Comparison of ENCODE assay signal across 8 cellular contexts in genomic region chr7:44885394-44886317, GRCh38. TPM values are rescaled to one million over a fixed set of nuclear protein-coding genes. Genes with fewer than 3 reads are reported as not detected.
A peak's percentile ranks its signal among the peaks of the same experiment; 100 is the strongest.
DNase-seq lines count a peak whose midpoint lies in the region; ATAC-seq and TF ChIP-seq lines count a peak whose summit lies in the region.

PURB (minus strand) TSS chr7:44885530; CDS start chr7:44885348, 182 bp downstream.

- H3K4me1 Mint-ChIP-seq in activated naive CD4-positive, alpha-beta T cell treated with anti-CD3 and anti-CD28 coated beads for 36 hours (ENCODE audit: low read depth): peaks cover 46% of the 10 kb centered on the region

- H3K9me3 ChIP-seq in gastroesophageal sphincter (no peaks in the 10 kb centered on the region), neutrophil (no peaks in the 10 kb centered on the region)

- no peaks in the 10 kb centered on the region for H3K27me3 Mint-ChIP-seq in activated naive CD4-positive, alpha-beta T cell treated with anti-CD3 and anti-CD28 coated beads for 36 hours (ENCODE audit: low read depth)

- H3K27ac ChIP-seq in gastroesophageal sphincter (peak within 1 kb of the TSS; percentile 98 to 100 (median 99)), neutrophil (peak within 1 kb of the TSS; percentile 98)

- 4 to 16% methylated on average over 4 to 5 of the region's 72 CpGs for WGBS in gastroesophageal sphincter (ENCODE audit: low coverage in 1 of 2), 2 donors

- H3K27me3 ChIP-seq in GM06990 (replicated peaks; ENCODE audit: control insufficient read depth, insufficient read depth, low read length): no peaks in the 10 kb centered on the region
- no peaks in the 10 kb centered on the region for H3K27me3 ChIP-seq in gastroesophageal sphincter
- H3K27me3 ChIP-seq in neutrophil: no peaks in the 10 kb centered on the region

- ATAC-seq in HG02571 (IDR thresholded peaks at IDR 0.05; ENCODE audit: unreplicated experiment): peak; percentile 82
- ATAC-seq in gastroesophageal sphincter: peak; percentile 98

- intact Hi-C loops in activated naive CD4-positive, alpha-beta T cell treated with anti-CD3 and anti-CD28 coated beads for 36 hours (cut with micrococcal nuclease): loop anchor here (1.0 to 10.0 kb wide), 12 partner anchors 28 to 1971 kb away; partner anchors contain the start of genes C7orf25, H2AZ2, MYO1G and OGDH

- H3K36me3 ChIP-seq in GM06990 (ENCODE audit: control insufficient read depth, insufficient read depth, low read length): no peaks in the 10 kb centered on the region; the same call in 1 of the 2 replicates
- H3K36me3 ChIP-seq in gastroesophageal sphincter: no peaks in the 10 kb centered on the region
- H3K36me3 ChIP-seq in neutrophil: no peaks in the 10 kb centered on the region

- peaks cover 17% of the 10 kb centered on the region for H3K9me3 Mint-ChIP-seq in activated naive CD4-positive, alpha-beta T cell treated with anti-CD3 and anti-CD28 coated beads for 36 hours

- TF ChIP-seq POLR2A in NB4 (IDR thresholded peaks at IDR 0.05; ENCODE audit: extremely low read depth, insufficient read length) (peak; percentile 97), gastroesophageal sphincter (IDR thresholded peaks at IDR 0.05) (peak; percentile 95 to 96)

- H3K4me1 ChIP-seq in gastroesophageal sphincter (peaks cover 9 to 49% (median 36%) of the 10 kb centered on the region in 3 donors), neutrophil (ENCODE audit: control insufficient read depth in 1 of 2, insufficient read depth in 1 of 2, low read depth in 1 of 2, low read length in 1 of 2) (peaks cover 48 to 51% of the 10 kb centered on the region in 2 experiments)

- TF ChIP-seq EP300 in gastroesophageal sphincter (IDR thresholded peaks at IDR 0.05): no peak

- TF ChIP-seq CTCF in GM06990 (IDR thresholded peaks at IDR 0.05; ENCODE audit: insufficient read depth, low read length, poor library complexity, severe bottlenecking) (no peak), NB4 (IDR thresholded peaks at IDR 0.05; ENCODE audit: low read depth, low read length) (no peak), gastroesophageal sphincter (IDR thresholded peaks at IDR 0.05) (no peak), neutrophil (IDR thresholded peaks at IDR 0.05) (peak; percentile 45), subcutaneous adipose tissue (IDR thresholded peaks at IDR 0.05; ENCODE audit: low read depth) (no peak)

- peak within 1 kb of the TSS; percentile 96 for H3K4me3 Mint-ChIP-seq in activated naive CD4-positive, alpha-beta T cell treated with anti-CD3 and anti-CD28 coated beads for 36 hours

- DNase-seq in GM06990 (ENCODE audit: extremely low read depth, insufficient read length) (peak; percentile 99), NB4 (ENCODE audit: low read depth) (peak; percentile 100), SK-N-DZ (ENCODE audit: low spot score) (peak; percentile 89)
- DNase-seq in activated naive CD4-positive, alpha-beta T cell treated with anti-CD3 and anti-CD28 coated beads for 36 hours: peak; percentile 98

- CTCF ChIA-PET in activated naive CD4-positive, alpha-beta T cell treated with anti-CD3 and anti-CD28 coated beads for 36 hours (lab: Charles Lee): interaction anchor here (0.9 to 2.1 kb wide), 6 partner anchors 10 to 251 kb away, joined by 3 to 4 read pairs (median 3); partner anchors contain the start of gene H2AZ2

- H3K36me3 Mint-ChIP-seq in activated naive CD4-positive, alpha-beta T cell treated with anti-CD3 and anti-CD28 coated beads for 36 hours (ENCODE audit: low read depth): peaks cover 37% of the 10 kb centered on the region

- H3K4me3 ChIP-seq in GM06990 (replicated peaks; ENCODE audit: low read depth, low read length) (peak within 1 kb of the TSS; percentile 91), NB4 (ENCODE audit: low read depth, low read length) (peak within 1 kb of the TSS; percentile 96), gastroesophageal sphincter (peak within 1 kb of the TSS; percentile 73 to 96), neutrophil (ENCODE audit: low read depth in 1 of 2, low read length in 1 of 2) (peak within 1 kb of the TSS; percentile 83 to 85)

- H3K27ac Mint-ChIP-seq in activated naive CD4-positive, alpha-beta T cell treated with anti-CD3 and anti-CD28 coated beads for 36 hours: peak within 1 kb of the TSS; percentile 100

RNA-seq across cellular contexts. Expression of gene PURB, which starts in this region (rescaled TPM):
- 14.0 and 15.5 TPM in 2 replicates for polyA plus RNA-seq in SK-N-DZ (2014; cell fraction: cytosol; rRNA removed)
- 9.3 and 13.7 TPM in 2 replicates for polyA plus RNA-seq in SK-N-DZ (2014; cell fraction: nucleus; rRNA removed)
- total RNA-seq in activated naive CD4-positive, alpha-beta T cell treated with anti-CD3 and anti-CD28 coated beads for 36 hours: 10 to 100 TPM; 12.9 to 13.1 TPM
- total RNA-seq in gastroesophageal sphincter (10 to 100 TPM; 35.0 to 54.3 (median 45.7) TPM), subcutaneous adipose tissue (10 to 100 TPM; 20.7 to 33.1 (median 22.1) TPM)

Comparison
In these comparisons a context has a peak if more than half of its experiments do, and no peak if none do; other contexts are left out.
1. Peak in every context shown above with its lines: DNase-seq, ATAC-seq, H3K4me3 ChIP-seq and H3K27ac ChIP-seq.